Comparison of ENCODE assay signal across 31 cellular contexts in genomic region chr10:23864631-23865147, GRCh38.
"Had no signal": no experiment of that assay in that cellular context is flagged by ENCODE, and none has a peak within 500 bp of the region (broad histone marks: within the 10 kb centered on the region; RNA-seq: fewer than 3 reads in every experiment).

No MANE protein-coding gene starts in this region.

- H3K9ac ChIP-seq: neural progenitor cell had no signal

- H3K4me3 Mint-ChIP-seq: mesothelial cell of epicardium; naive B cell; natural killer cell; nephron progenitor cell; neural progenitor cell; stimulated activated naive CD8-positive, alpha-beta T cell treated with anti-CD3 and anti-CD28 coated beads, Interleukin-15, Interleukin-2, amounts not matched to agents 100 ng/mL and 50 ng/mL, for 24 hours had no signal

- H3K4me1 ChIP-seq: left lung, neural progenitor cell, right atrium auricular region, suprapubic skin, tibial artery, upper lobe of right lung had no signal

- H3K27ac ChIP-seq: left lung, neural progenitor cell, neutrophil, ovary, right atrium auricular region, skin epidermis, suprapubic skin, thoracic aorta, tibial artery, upper lobe of right lung had no signal

- H3K4me3 ChIP-seq: left lung, lung, neural progenitor cell, ovary, right atrium auricular region, skin epidermis, suprapubic skin, thoracic aorta, tibial artery, upper lobe of right lung had no signal

- H3K27me3 ChIP-seq: left lung, neural progenitor cell, neutrophil, ovary, right atrium auricular region, suprapubic skin, tibial artery, upper lobe of right lung had no signal

- H3K27ac Mint-ChIP-seq: mesothelial cell of epicardium; natural killer cell; nephron progenitor cell; neural progenitor cell; progenitor cell of endocrine pancreas; stimulated activated naive CD8-positive, alpha-beta T cell treated with anti-CD3 and anti-CD28 coated beads, Interleukin-15, Interleukin-2, amounts not matched to agents 100 ng/mL and 50 ng/mL, for 24 hours had no signal

- FAIRE-seq: islet of Langerhans, kidney, urothelium cell line had no signal

- ATAC-seq: left colon, left lung, natural killer cell, sciatic nerve, upper lobe of right lung had no signal

- H3K9me3 Mint-ChIP-seq: mesothelial cell of epicardium; nephron progenitor cell; neural progenitor cell; stimulated activated naive CD8-positive, alpha-beta T cell treated with anti-CD3 and anti-CD28 coated beads, Interleukin-15, Interleukin-2, amounts not matched to agents 100 ng/mL and 50 ng/mL, for 24 hours had no signal

- H3K27me3 Mint-ChIP-seq: naive B cell; progenitor cell of endocrine pancreas; stimulated activated naive CD8-positive, alpha-beta T cell treated with anti-CD3 and anti-CD28 coated beads, Interleukin-15, Interleukin-2, amounts not matched to agents 100 ng/mL and 50 ng/mL, for 24 hours had no signal

- H3K36me3 ChIP-seq: left lung, neural progenitor cell, neutrophil, ovary, right atrium auricular region, suprapubic skin, thoracic aorta, tibial artery, upper lobe of right lung had no signal

- H3K4me1 Mint-ChIP-seq: naive B cell, natural killer cell, neural progenitor cell had no signal

- H3K9me3 ChIP-seq: left lung, neutrophil, ovary, right atrium auricular region, suprapubic skin, thoracic aorta, tibial artery, upper lobe of right lung had no signal

- DNase-seq: hippocampal formation; kidney; left colon; left lung; mesendoderm; naive B cell; natural killer cell; nephron progenitor cell; occipital lobe; ovary; stimulated activated CD4-positive, alpha-beta T cell treated with anti-CD3 and anti-CD28 coated beads, Interleukin-12 subunit alpha, Interleukin-12 subunit beta, amount 100 ng/mL, for 4 hours; stimulated activated CD4-positive, alpha-beta T cell treated with anti-CD3 and anti-CD28 coated beads, Interleukin-15, amount 100 ng/mL, for 24 hours; stimulated activated CD4-positive, alpha-beta T cell treated with anti-CD3 and anti-CD28 coated beads, Interleukin-2, amount 100 ng/mL, for 24 hours; stimulated activated CD4-positive, alpha-beta T cell treated with anti-CD3 and anti-CD28 coated beads, Interleukin-4, amount 100 ng/mL, for 1 hour; stimulated activated naive CD4-positive, alpha-beta T cell; tibial artery; trophoblast cell; upper lobe of right lung had no signal

- H3K36me3 Mint-ChIP-seq: mesothelial cell of epicardium, naive B cell, natural killer cell, neural progenitor cell had no signal

- H2AFZ ChIP-seq: neural progenitor cell had no signal

- H3K4me2 ChIP-seq: neural progenitor cell had no signal
